In genomic region chr18:50172367-50172766, GRCh38 we compare ENCODE assay signal across 30 cellular contexts. TPM values are rescaled to one million over a fixed set of nuclear protein-coding genes. Genes with fewer than 3 reads are reported as not detected.
"Had no signal": no experiment of that assay in that cellular context is flagged by ENCODE, and none has a peak within 500 bp of the region (broad histone marks: within the 10 kb centered on the region; RNA-seq: fewer than 3 reads in every experiment).

No MANE protein-coding gene starts in this region.

- H3K27me3 ChIP-seq: breast epithelium, pancreas, upper lobe of left lung had no signal

- H3K9me3 Mint-ChIP-seq: activated CD4-positive, alpha-beta memory T cell treated with anti-CD3 and anti-CD28 coated beads for 36 hours; activated CD4-positive, alpha-beta T cell treated with anti-CD3 and anti-CD28 coated beads, Interleukin-2, amount 10 ng/mL, durations not matched to agents 24 days and 14 days; activated naive CD4-positive, alpha-beta T cell treated with anti-CD3 and anti-CD28 coated beads, Interleukin-2, amount 10 ng/mL, durations not matched to agents 7 days and 5 days; central memory CD8-positive, alpha-beta T cell; dendritic cell treated with granulocyte-macrophage colony-stimulating factor and Interleukin-4, amounts not matched to agents 40 ng/mL and 50 ng/mL, for 4 days; endodermal cell; neural crest cell; stimulated activated naive CD8-positive, alpha-beta T cell treated with anti-CD3 and anti-CD28 coated beads, Interleukin-15, Interleukin-2, amounts not matched to agents 100 ng/mL and 50 ng/mL, for 24 hours had no signal

- H3K36me3 Mint-ChIP-seq: activated CD4-positive, alpha-beta memory T cell treated with anti-CD3 and anti-CD28 coated beads for 36 hours; activated naive CD4-positive, alpha-beta T cell treated with anti-CD3 and anti-CD28 coated beads, Interleukin-2, amount 10 ng/mL, durations not matched to agents 7 days and 5 days; memory B cell; naive thymus-derived CD8-positive, alpha-beta T cell had no signal

- DNase-seq: activated CD4-positive, alpha-beta memory T cell treated with anti-CD3 and anti-CD28 coated beads for 36 hours; activated CD4-positive, alpha-beta T cell treated with anti-CD3 and anti-CD28 coated beads, Interleukin-2, amount 10 ng/mL, durations not matched to agents 24 days and 14 days; activated CD8-positive, alpha-beta memory T cell treated with anti-CD3 and anti-CD28 coated beads, Interleukin-2, amount 50 U/mL, for 4 hours; activated effector memory CD4-positive, alpha-beta T cell treated with Interleukin-2 at 50 U/mL for 16 hours; activated naive CD4-positive, alpha-beta T cell treated with anti-CD3 and anti-CD28 coated beads, Interleukin-2, amount 10 ng/mL, durations not matched to agents 7 days and 5 days; activated T-cell treated with anti-CD3 and anti-CD28 coated beads, Interleukin-2, amount 50 U/mL, for 48 hours; endodermal cell; gastrocnemius medialis; glutamatergic neuron; islet precursor cell; left cardiac atrium; midbrain; naive thymus-derived CD8-positive, alpha-beta T cell; nucleus accumbens; pancreas; retina; stimulated activated CD4-positive, alpha-beta T cell treated with anti-CD3 and anti-CD28 coated beads, Interleukin-12 subunit alpha, Interleukin-12 subunit beta, amount 100 ng/mL, for 4 hours; stimulated activated CD4-positive, alpha-beta T cell treated with anti-CD3 and anti-CD28 coated beads, Interleukin-4, amount 100 ng/mL, for 1 hour; upper lobe of left lung had no signal

- ATAC-seq: gastrocnemius medialis; left cardiac atrium; naive thymus-derived CD8-positive, alpha-beta T cell; pancreas; sciatic nerve had no signal

- H3K4me1 ChIP-seq: breast epithelium, gastrocnemius medialis, pancreas, prostate gland, upper lobe of left lung had no signal

- H3K4me3 Mint-ChIP-seq: activated CD4-positive, alpha-beta memory T cell treated with anti-CD3 and anti-CD28 coated beads for 36 hours; activated CD4-positive, alpha-beta T cell treated with anti-CD3 and anti-CD28 coated beads, Interleukin-2, amount 10 ng/mL, durations not matched to agents 24 days and 14 days; activated naive CD4-positive, alpha-beta T cell treated with anti-CD3 and anti-CD28 coated beads, Interleukin-2, amount 10 ng/mL, durations not matched to agents 7 days and 5 days; central memory CD8-positive, alpha-beta T cell; dendritic cell treated with granulocyte-macrophage colony-stimulating factor and Interleukin-4, amounts not matched to agents 40 ng/mL and 50 ng/mL, for 4 days; endodermal cell; memory B cell; naive thymus-derived CD8-positive, alpha-beta T cell; neural crest cell; stimulated activated naive CD8-positive, alpha-beta T cell treated with anti-CD3 and anti-CD28 coated beads, Interleukin-15, Interleukin-2, amounts not matched to agents 100 ng/mL and 50 ng/mL, for 24 hours had no signal

- H3K4me1 Mint-ChIP-seq: activated CD4-positive, alpha-beta T cell treated with anti-CD3 and anti-CD28 coated beads, Interleukin-2, amount 10 ng/mL, durations not matched to agents 24 days and 14 days; activated naive CD4-positive, alpha-beta T cell treated with anti-CD3 and anti-CD28 coated beads, Interleukin-2, amount 10 ng/mL, durations not matched to agents 7 days and 5 days; central memory CD8-positive, alpha-beta T cell; endodermal cell; naive thymus-derived CD8-positive, alpha-beta T cell; neural crest cell had no signal

- H3K27ac Mint-ChIP-seq: activated CD4-positive, alpha-beta memory T cell treated with anti-CD3 and anti-CD28 coated beads for 36 hours; activated CD4-positive, alpha-beta T cell treated with anti-CD3 and anti-CD28 coated beads, Interleukin-2, amount 10 ng/mL, durations not matched to agents 24 days and 14 days; activated naive CD4-positive, alpha-beta T cell treated with anti-CD3 and anti-CD28 coated beads, Interleukin-2, amount 10 ng/mL, durations not matched to agents 7 days and 5 days; dendritic cell treated with granulocyte-macrophage colony-stimulating factor and Interleukin-4, amounts not matched to agents 40 ng/mL and 50 ng/mL, for 4 days; endodermal cell; memory B cell; naive thymus-derived CD8-positive, alpha-beta T cell; stimulated activated naive CD8-positive, alpha-beta T cell treated with anti-CD3 and anti-CD28 coated beads, Interleukin-15, Interleukin-2, amounts not matched to agents 100 ng/mL and 50 ng/mL, for 24 hours had no signal

- H3K27ac ChIP-seq: breast epithelium, gastrocnemius medialis, pancreas, prostate gland, skin epidermis, upper lobe of left lung, VCaP had no signal

RNA-seq across cellular contexts. Expression of gene MYO5B, which starts 22.6 kb away (rescaled TPM):
- total RNA-seq: activated CD8-positive, alpha-beta memory T cell treated with anti-CD3 and anti-CD28 coated beads for 36 hours; naive thymus-derived CD8-positive, alpha-beta T cell had no signal
